In genomic region chr1:8422439-8423133, GRCh38 we compare ENCODE assay signal across 9 cellular contexts.
DNase-seq lines count a peak whose midpoint lies in the region; ATAC-seq, FAIRE-seq and TF ChIP-seq lines count a peak whose summit lies in the region.
"Had no signal": no experiment of that assay in that cellular context is flagged by ENCODE, and none has a peak within 500 bp of the region (broad histone marks: within the 10 kb centered on the region; RNA-seq: fewer than 3 reads in every experiment).

No MANE protein-coding gene starts in this region.

- no peak for TF ChIP-seq EP300 in K562 (IDR thresholded peaks at IDR 0.05; ENCODE audit: low read length)

- 0 out of 2 replicates have a peak, but pooled peaks cover 10% of the 10 kb centered on the region for H4K20me1 ChIP-seq in K562 (replicated peaks; ENCODE audit: control insufficient read depth, insufficient read depth, low read length)

- TF ChIP-seq CTCF in K562 (IDR thresholded peaks at IDR 0.05 in 2 of 3, conservative IDR thresholded peaks at IDR 0.05 in 1 of 3; ENCODE audit: insufficient read depth in 2 of 3, low read depth in 1 of 3, low read length in 3 of 3) (no peak), type B pancreatic cell (conservative IDR thresholded peaks at IDR 0.05) (no peak)

- ATAC-seq in Right ventricle myocardium inferior, result peak; percentile 26
- ATAC-seq in K562, result peak; percentile 64
- ATAC-seq in GM18502 (IDR thresholded peaks at IDR 0.05; ENCODE audit: poor library complexity, unreplicated experiment), result no peak

- DNase-seq in Right ventricle myocardium inferior (ENCODE audit: missing footprints) (no peak), cardiac septum (ENCODE audit: low spot score) (no peak), K562 (ENCODE audit: extremely low read depth in 1 of 4, low spot score in 3 of 4) (peak; percentile 27 to 57 (median 44)), substantia nigra (lab: John Stamatoyannopoulos, UW) (peak in 3 of 49 donors; percentile 23 to 57 (median 25)), type B pancreatic cell (ENCODE audit: extremely low spot score, unreplicated experiment) (no peak), NCI-H187 (lab: John Stamatoyannopoulos, UW) (no peak)

- CTCF ChIA-PET in K562 (lab: Yijun Ruan, JAX; ENCODE audit: low intra/inter-chr PET ratio), result no interaction called here

- H3K27me3 ChIP-seq in K562 (ENCODE audit: control insufficient read depth in 2 of 2, insufficient read depth in 2 of 2, low read length in 2 of 2), result no peaks in the 10 kb centered on the region

- FAIRE-seq in K562 (lab: Jason Lieb, UNC) (peak; percentile 67), islet of Langerhans (lab: Jason Lieb, UNC) (peak; percentile 36)

- H3K36me3 ChIP-seq in K562 (ENCODE audit: control insufficient read depth, insufficient read depth, low read length), result peaks cover 37% of the 10 kb centered on the region

- H3K27ac Mint-ChIP-seq in type B pancreatic cell, result no peak overlapping the region
- H3K27ac Mint-ChIP-seq: activated naive CD8-positive, alpha-beta T cell had no signal

- H3K4me1 Mint-ChIP-seq in type B pancreatic cell (ENCODE audit: unreplicated experiment), result peaks cover 26% of the 10 kb centered on the region

- POLR2A ChIA-PET in K562 (lab: Yijun Ruan, JAX), result interaction anchor here (0.5 to 2.9 kb wide), 6 partner anchors 12 to 456 kb away, joined by 3 to 13 read pairs (median 4); partner anchors contain the start of gene ENO1

- H3K27ac ChIP-seq in K562 (ENCODE audit: extremely low read depth, low read depth, low read length) (peak overlapping the region; percentile 71), substantia nigra (ENCODE audit: low read depth, low read length, poor library complexity, severe bottlenecking) (peak overlapping the region; percentile 73)

- H3K4me3 ChIP-seq in K562, result peak overlapping the region; percentile 66

- no peak; a peak in 2 of 4 replicates for TF ChIP-seq RAD21 in K562 (CRISPR knock-in tag; conservative IDR thresholded peaks at IDR 0.05 in 1 of 2, IDR thresholded peaks at IDR 0.05 in 1 of 2)

- no peaks in the 10 kb centered on the region for H3K27me3 Mint-ChIP-seq in type B pancreatic cell
- H3K27me3 Mint-ChIP-seq: activated naive CD8-positive, alpha-beta T cell had no signal

- no peak overlapping the region for H3K4me3 Mint-ChIP-seq in type B pancreatic cell
- H3K4me3 Mint-ChIP-seq: activated naive CD8-positive, alpha-beta T cell had no signal

- TF ChIP-seq POLR2A in K562 (conservative IDR thresholded peaks at IDR 0.05), result no peak

- 6% methylated on average over 16 of the region's 16 CpGs for WGBS in K562 (ENCODE audit: insufficient coverage, low coverage, missing lambda C conversion rate)

- BruUV-seq in K562 (replicated peaks; lab: Mats Ljungman, UMichigan), result no TSS peak

- peaks cover 17 to 24% of the 10 kb centered on the region in 2 experiments for H3K4me1 ChIP-seq in K562 (replicated peaks in 1 of 2; ENCODE audit: control insufficient read depth in 2 of 2, insufficient read depth in 2 of 2, low read length in 2 of 2)

- in situ Hi-C loops in K562 (cut with MboI), result no loop called here

- peaks cover 8% of the 10 kb centered on the region for H3K36me3 Mint-ChIP-seq in type B pancreatic cell

- no peaks in the 10 kb centered on the region for H3K9me3 ChIP-seq in K562 (replicated peaks; ENCODE audit: control insufficient read depth, insufficient read depth, low read depth, low read length)

- H3K79me2 ChIP-seq in K562 (ENCODE audit: control insufficient read depth, insufficient read depth, low read length), result peaks cover 21% of the 10 kb centered on the region

- H2AFZ ChIP-seq in K562 (ENCODE audit: low read depth, low read length), result peak overlapping the region; percentile 66

- H3K4me2 ChIP-seq in K562 (ENCODE audit: insufficient read depth, low read length), result peak overlapping the region; percentile 71

- intact Hi-C loops in Right ventricle myocardium inferior (cut with DNase I), result loop anchor here (5.0 kb wide), 1 partner anchor 105 kb away; no protein-coding TSS in a partner anchor
- intact Hi-C loops in cardiac septum (cut with DNase I), result loop anchor here (2.0 to 5.0 kb wide), 5 partner anchors 40 to 395 kb away; partner anchors contain the start of gene ERRFI1
- intact Hi-C loops in K562 (cut with micrococcal nuclease), result loop anchor here (10.0 kb wide), 1 partner anchor 282 kb away; no protein-coding TSS in a partner anchor

- no peaks in the 10 kb centered on the region for H3K9me3 Mint-ChIP-seq in type B pancreatic cell

- H3K9ac ChIP-seq in K562 (ENCODE audit: insufficient read depth in 1 of 2, low read depth in 2 of 2, low read length in 2 of 2), result peak overlapping the region; percentile 69 to 94

- no peaks in the 10 kb centered on the region for H3K9me1 ChIP-seq in K562 (ENCODE audit: control insufficient read depth, insufficient read depth, low read length)

TF ChIP-seq in K562, 482 proteins besides CTCF, POLR2A, EP300 and RAD21 (continues in another document):
- no peak for TF ChIP-seq PHB (CRISPR knock-in tag; IDR thresholded peaks at IDR 0.05)
- TF ChIP-seq ARID1B (IDR thresholded peaks at IDR 0.05), result peak; percentile 21; the same call in 1 of the 2 replicates
- TF ChIP-seq FOXK2 (conservative IDR thresholded peaks at IDR 0.05 in 1 of 2, IDR thresholded peaks at IDR 0.05 in 1 of 2; ENCODE audit: low read depth in 2 of 2), result 0 out of 4 replicates have a peak, but pooled peaks of 1 of the 2 experiments have one; percentile 19
- peak in 1 of 2 experiments; percentile 26; a peak in 1 of 4 replicates for TF ChIP-seq MLLT1 (IDR thresholded peaks at IDR 0.05)
- peak; percentile 21; the same call in 1 of the 2 replicates for TF ChIP-seq MAFF (IDR thresholded peaks at IDR 0.05; ENCODE audit: low read length)
- no peak for TF ChIP-seq BRF1 (IDR thresholded peaks at IDR 0.05; ENCODE audit: borderline replicate concordance, extremely low read depth, insufficient read length)
- peak; percentile 78 for TF ChIP-seq ZNF316 (IDR thresholded peaks at IDR 0.05)
- TF ChIP-seq ETV1 (tag; conservative IDR thresholded peaks at IDR 0.05; ENCODE audit: low read depth), result peak; percentile 10; the same call in 1 of the 2 replicates
- TF ChIP-seq KAT7 (CRISPR knock-in tag; IDR thresholded peaks at IDR 0.05; ENCODE audit: borderline replicate concordance), result 0 out of 2 replicates have a peak, but pooled peaks have one; percentile 72
- TF ChIP-seq SMARCA4 (IDR thresholded peaks at IDR 0.05), result peak; percentile 42
- 0 out of 2 replicates have a peak, but pooled peaks have one; percentile 20 for TF ChIP-seq ZNF384 (IDR thresholded peaks at IDR 0.05; ENCODE audit: low read depth, low read length)
- peak; percentile 42 for TF ChIP-seq ZFX (CRISPR knock-in tag; IDR thresholded peaks at IDR 0.05)
- TF ChIP-seq GATA2 (CRISPR knock-in tag; IDR thresholded peaks at IDR 0.05), result 0 out of 2 replicates have a peak, but pooled peaks have one; percentile 15
- TF ChIP-seq HCFC1 (IDR thresholded peaks at IDR 0.05; ENCODE audit: low read depth, low read length), result no peak
- TF ChIP-seq ZFP91 (CRISPR knock-in tag; IDR thresholded peaks at IDR 0.05), result no peak
- TF ChIP-seq UBTF (IDR thresholded peaks at IDR 0.05; ENCODE audit: borderline replicate concordance in 1 of 2, low read depth in 2 of 2, low read length in 2 of 2), result peak in 1 of 2 experiments; percentile 18; a peak in 1 of 4 replicates
- no peak for TF ChIP-seq ZNF133 (CRISPR knock-in tag; IDR thresholded peaks at IDR 0.05)
- TF ChIP-seq MAZ (CRISPR knock-in tag; conservative IDR thresholded peaks at IDR 0.05 in 1 of 2, IDR thresholded peaks at IDR 0.05 in 1 of 2), result 0 out of 4 replicates have a peak, but pooled peaks have one; percentile 1 to 2
- TF ChIP-seq HDAC1 (IDR thresholded peaks at IDR 0.05), result 0 out of 4 replicates have a peak, but pooled peaks of 1 of the 2 experiments have one; percentile 17

Comparison
In these comparisons a context has a peak if more than half of its experiments do, and no peak if none do; other contexts are left out.
1. DNase-seq: peak in K562 (4 of 4); none in Right ventricle myocardium inferior (single experiment), cardiac septum (single experiment), type B pancreatic cell (single experiment) and NCI-H187 (0 of 2).